ENCODE assay signal across 8 cellular contexts in the genomic region with DNA sequence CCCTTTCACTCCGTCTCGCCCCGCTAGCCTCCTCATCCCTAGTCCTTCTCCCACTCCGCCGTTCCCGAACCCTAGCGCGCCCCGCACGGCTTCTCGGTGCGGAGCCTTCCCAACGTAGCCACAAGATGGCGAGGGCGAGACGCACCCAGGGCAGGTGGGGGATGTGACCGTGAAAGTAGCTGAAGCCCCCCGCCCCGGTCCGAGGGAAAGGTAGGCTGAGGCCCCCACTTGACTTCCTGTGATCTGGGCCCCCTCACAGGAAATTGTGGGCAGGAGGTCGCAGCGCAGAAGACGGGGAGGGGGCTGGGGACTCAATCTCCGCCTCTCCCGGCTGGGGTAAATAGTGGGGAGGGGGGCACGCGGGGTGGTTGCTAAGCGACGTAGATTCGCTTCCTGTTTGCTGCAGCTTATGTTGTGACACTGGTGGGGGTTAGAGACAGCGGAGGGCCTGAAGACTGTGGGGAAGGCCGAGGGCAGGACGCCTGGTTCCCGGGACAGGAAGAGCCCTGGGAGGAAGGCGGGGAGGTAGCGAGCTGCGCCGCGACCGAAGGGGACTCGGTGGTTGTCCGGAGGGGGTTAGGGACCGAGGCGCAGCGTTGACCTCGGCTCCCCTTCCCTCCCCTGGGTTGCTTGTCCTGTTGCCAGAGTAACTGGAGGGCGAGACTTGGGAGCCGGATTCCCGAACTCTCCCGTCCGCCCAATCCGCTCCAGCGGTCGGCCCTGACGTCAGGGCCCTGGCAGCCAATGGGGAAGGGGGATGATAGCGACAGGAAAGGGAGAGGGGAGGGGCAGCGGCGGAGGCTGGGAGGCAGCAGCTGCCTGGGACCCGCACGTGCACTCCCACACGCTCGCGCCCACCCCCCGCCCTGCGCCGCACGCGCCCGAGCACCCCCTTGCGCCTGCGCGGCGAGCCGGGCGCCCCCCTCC. TPM values are rescaled to one million over a fixed set of nuclear protein-coding genes. Genes with fewer than 3 reads are reported as not detected.
DNase-seq lines count a peak whose midpoint lies in the region; ATAC-seq and TF ChIP-seq lines count a peak whose summit lies in the region.

No MANE protein-coding gene starts in this region.

- H3K9me3 ChIP-seq in DOHH2 (ENCODE audit: control insufficient read depth, insufficient read depth, low read length): no peaks in the 10 kb centered on the region
- no peaks in the 10 kb centered on the region for H3K9me3 ChIP-seq in MM.1S (replicated peaks; ENCODE audit: insufficient read depth, low read length)

- H3K4me2 ChIP-seq in DOHH2 (ENCODE audit: low read length) (peak overlapping the region; percentile 93), MM.1S (ENCODE audit: low read depth, low read length) (peak overlapping the region; percentile 100)

- no peaks in the 10 kb centered on the region for H3K9me3 Mint-ChIP-seq in natural killer cell treated with Interleukin-12 subunit alpha and Interleukin-12 subunit beta and Interleukin-15 and Interleukin-18, amount 100 ng/mL, for 72 hours

- ATAC-seq in natural killer cell treated with Interleukin-12 subunit alpha and Interleukin-12 subunit beta and Interleukin-15 and Interleukin-18, amount 100 ng/mL, for 72 hours: peak; percentile 75 to 82

- TF ChIP-seq CTCF in DOHH2 (IDR thresholded peaks at IDR 0.05; ENCODE audit: low read depth, low read length, poor library complexity, severe bottlenecking) (peak; percentile 96), MM.1S (IDR thresholded peaks at IDR 0.05; ENCODE audit: low read length) (peak; percentile 88), fibroblast of pulmonary artery (IDR thresholded peaks at IDR 0.05; ENCODE audit: low read length, missing control alignments) (peak; percentile 80)

- peak overlapping the region; percentile 86 for H3K9ac ChIP-seq in MM.1S (ENCODE audit: low read length)

- peaks cover 23% of the 10 kb centered on the region for H3F3A ChIP-seq in DOHH2 (ENCODE audit: control insufficient read depth, insufficient read depth)
- H3F3A ChIP-seq in MM.1S (ENCODE audit: insufficient read depth, low read length): peaks cover 31% of the 10 kb centered on the region

- DNase-seq in H7 (peak; percentile 98), MM.1S (peak; percentile 90), SHP77 (lab: John Stamatoyannopoulos, UW) (peak; percentile 99), fibroblast of pulmonary artery (ENCODE audit: low read depth) (peak; percentile 99)
- peak; percentile 96 for DNase-seq in activated effector memory CD4-positive, alpha-beta T cell treated with anti-CD3 and anti-CD28 coated beads, Interleukin-2, amount 50 U/mL, for 16 hours
- DNase-seq in natural killer cell treated with Interleukin-12 subunit alpha and Interleukin-12 subunit beta and Interleukin-15 and Interleukin-18, amount 100 ng/mL, for 72 hours (ENCODE audit: low spot score): peak; percentile 91
- peak; percentile 88 for DNase-seq in stimulated activated naive CD4-positive, alpha-beta T cell treated with Interleukin-2 at 50 U/mL for 16 hours (lab: John Stamatoyannopoulos, UW)

- H3K27ac Mint-ChIP-seq in natural killer cell treated with Interleukin-12 subunit alpha and Interleukin-12 subunit beta and Interleukin-15 and Interleukin-18, amount 100 ng/mL, for 72 hours: peak overlapping the region; percentile 83 to 92

- peak overlapping the region; percentile 78 for H3K4me3 ChIP-seq in DOHH2 (ENCODE audit: low read length)
- H3K4me3 ChIP-seq in H7 (ENCODE audit: insufficient read depth, low read depth, low read length): peak overlapping the region; percentile 75
- peak overlapping the region; percentile 93 for H3K4me3 ChIP-seq in MM.1S (ENCODE audit: low read length)
- peak overlapping the region; percentile 69 for H3K4me3 ChIP-seq in fibroblast of pulmonary artery (replicated peaks; ENCODE audit: low read depth, low read length)

- H3K27ac ChIP-seq in DOHH2 (ENCODE audit: low read depth, low read length) (peak overlapping the region; percentile 89), MM.1S (ENCODE audit: low read length) (peak overlapping the region; percentile 92)

- H4K20me1 ChIP-seq in DOHH2 (ENCODE audit: control insufficient read depth, insufficient read depth, low read depth, low read length): no peaks in the 10 kb centered on the region
- no peaks in the 10 kb centered on the region for H4K20me1 ChIP-seq in MM.1S (ENCODE audit: insufficient read depth, low read length)

- H3K27me3 ChIP-seq in DOHH2 (ENCODE audit: control insufficient read depth, low read length): peaks cover 20% of the 10 kb centered on the region
- H3K27me3 ChIP-seq in H7 (ENCODE audit: control insufficient read depth, insufficient read depth, low read length): peaks cover 48% of the 10 kb centered on the region
- peaks cover 33% of the 10 kb centered on the region for H3K27me3 ChIP-seq in MM.1S (replicated peaks; ENCODE audit: insufficient read depth, low read length)

- peak overlapping the region; percentile 98 for H3K4me3 Mint-ChIP-seq in natural killer cell treated with Interleukin-12 subunit alpha and Interleukin-12 subunit beta and Interleukin-15 and Interleukin-18, amount 100 ng/mL, for 72 hours

- peaks cover 0 to 2% of the 10 kb centered on the region in 2 donors for H3K27me3 Mint-ChIP-seq in natural killer cell treated with Interleukin-12 subunit alpha and Interleukin-12 subunit beta and Interleukin-15 and Interleukin-18, amount 100 ng/mL, for 72 hours

- peaks cover 30% of the 10 kb centered on the region for H3K79me2 ChIP-seq in DOHH2 (ENCODE audit: control insufficient read depth, low read length)
- no peaks in the 10 kb centered on the region for H3K79me2 ChIP-seq in MM.1S (ENCODE audit: low read length)

- H3K36me3 ChIP-seq in DOHH2 (ENCODE audit: control insufficient read depth, low read length): peaks cover 16% of the 10 kb centered on the region
- no peaks in the 10 kb centered on the region for H3K36me3 ChIP-seq in H7 (replicated peaks; ENCODE audit: control insufficient read depth, insufficient read depth, low read length)
- no peaks in the 10 kb centered on the region for H3K36me3 ChIP-seq in MM.1S (replicated peaks; ENCODE audit: insufficient read depth, low read length)

- peaks cover 40% of the 10 kb centered on the region for H3K4me1 ChIP-seq in DOHH2 (ENCODE audit: control insufficient read depth, low read length)
- H3K4me1 ChIP-seq in MM.1S (ENCODE audit: low read length): peaks cover 31% of the 10 kb centered on the region

- peaks cover 51 to 57% of the 10 kb centered on the region in 2 donors for H3K4me1 Mint-ChIP-seq in natural killer cell treated with Interleukin-12 subunit alpha and Interleukin-12 subunit beta and Interleukin-15 and Interleukin-18, amount 100 ng/mL, for 72 hours (ENCODE audit: low read depth in 2 of 2)

- H3K36me3 Mint-ChIP-seq in natural killer cell treated with Interleukin-12 subunit alpha and Interleukin-12 subunit beta and Interleukin-15 and Interleukin-18, amount 100 ng/mL, for 72 hours: no peaks in the 10 kb centered on the region

- H2AFZ ChIP-seq in MM.1S (ENCODE audit: low read length): peak overlapping the region; percentile 95

- H3K9me2 ChIP-seq in DOHH2 (replicated peaks; ENCODE audit: control insufficient read depth, low read length) (no peaks in the 10 kb centered on the region), MM.1S (replicated peaks; ENCODE audit: insufficient read depth, low read length) (no peaks in the 10 kb centered on the region)

RNA-seq across cellular contexts. Expression of gene KDM6B, which starts 1.1 kb away (rescaled TPM):
- total RNA-seq in H7 (2014; rRNA removed; shearing (Covaris generic)): 1.1 and 1.6 TPM in 2 replicates
- total RNA-seq in natural killer cell treated with Interleukin-12 subunit alpha and Interleukin-12 subunit beta and Interleukin-15 and Interleukin-18, amount 100 ng/mL, for 72 hours: 10 to 100 TPM; 52.0 to 67.6 TPM

RNA-seq across cellular contexts. Expression of gene TMEM88, which starts 19.7 kb away (rescaled TPM):
- total RNA-seq in H7 (2014; rRNA removed; shearing (Covaris generic)): 7.2 and 27.0 TPM in 2 replicates
- total RNA-seq in natural killer cell treated with Interleukin-12 subunit alpha and Interleukin-12 subunit beta and Interleukin-15 and Interleukin-18, amount 100 ng/mL, for 72 hours: 1 to 10 TPM; 2.4 to 2.7 TPM

RNA-seq across cellular contexts. Expression of gene NAA38, which starts 22.2 kb away (rescaled TPM):
- total RNA-seq in H7 (2014; rRNA removed; shearing (Covaris generic)): 59.0 and 81.9 TPM in 2 replicates
- total RNA-seq in natural killer cell treated with Interleukin-12 subunit alpha and Interleukin-12 subunit beta and Interleukin-15 and Interleukin-18, amount 100 ng/mL, for 72 hours: 100 to 1,000 TPM in 1 of 2 donors, 10 to 100 TPM in 1; 54.1 to 105 TPM

RNA-seq across cellular contexts. Expression of gene CYB5D1, which starts 22.6 kb away (rescaled TPM):
- 10.2 and 10.3 TPM in 2 replicates for total RNA-seq in H7 (2014; rRNA removed; shearing (Covaris generic))
- 10 to 100 TPM; 11.3 to 12.9 TPM for total RNA-seq in natural killer cell treated with Interleukin-12 subunit alpha and Interleukin-12 subunit beta and Interleukin-15 and Interleukin-18, amount 100 ng/mL, for 72 hours

RNA-seq across cellular contexts. Expression of gene CHD3, which starts 53.4 kb away (rescaled TPM):
- 30.1 TPM in 2 replicates for total RNA-seq in H7 (2014; rRNA removed; shearing (Covaris generic))
- total RNA-seq in natural killer cell treated with Interleukin-12 subunit alpha and Interleukin-12 subunit beta and Interleukin-15 and Interleukin-18, amount 100 ng/mL, for 72 hours: 100 to 1,000 TPM; 106 to 192 TPM

Comparison
In these comparisons a context has a peak if more than half of its experiments do, and no peak if none do; other contexts are left out.
1. Peak in every context shown above with its lines: DNase-seq, ATAC-seq, H3K4me3 ChIP-seq and H3K27ac ChIP-seq.
2. RNA of gene KDM6B, which starts 1.1 kb away (total RNA-seq): 52.0 to 67.6 TPM in natural killer cell treated with Interleukin-12 subunit alpha and Interleukin-12 subunit beta and Interleukin-15 and Interleukin-18, amount 100 ng/mL, for 72 hours; 1.1 to 1.6 TPM in H7; every median in the first group is over 10 times any median in the second.